ENCODE assay signal across 9 cellular contexts in genomic region chr1:100440075-100440809, GRCh38.
A peak's percentile ranks its signal among the peaks of the same experiment; 100 is the strongest.
DNase-seq lines count a peak whose midpoint lies in the region; ATAC-seq lines count a peak whose summit lies in the region.
"Had no signal": no experiment of that assay in that cellular context is flagged by ENCODE, and none has a peak within 500 bp of the region (broad histone marks: within the 10 kb centered on the region; RNA-seq: fewer than 3 reads in every experiment).

No MANE protein-coding gene starts in this region.

- ATAC-seq in GM18519 (IDR thresholded peaks at IDR 0.05; ENCODE audit: low FRiP score, unreplicated experiment): peak; percentile 50
- ATAC-seq in T-cell (replicated peaks in 1 of 4): peak; percentile 92 to 97 (median 94)
- no peak for ATAC-seq in HG02970 (IDR thresholded peaks at IDR 0.05; ENCODE audit: low FRiP score, unreplicated experiment)
- ATAC-seq in GM21381 (IDR thresholded peaks at IDR 0.05; ENCODE audit: unreplicated experiment): no peak

- CTCF ChIA-PET in T-cell (lab: Charles Lee): interaction anchor here (0.6 to 3.7 kb wide), 14 partner anchors 8 to 87 kb away, joined by 3 to 44 read pairs (median 4); no protein-coding TSS in a partner anchor

- peaks cover 0 to under 1% (median under 1%) of the 10 kb centered on the region in 3 donors for H3K9me3 Mint-ChIP-seq in T-cell
- H3K9me3 Mint-ChIP-seq in activated naive CD8-positive, alpha-beta T cell (ENCODE audit: low read depth): peaks cover under 1% of the 10 kb centered on the region
- H3K9me3 Mint-ChIP-seq: brain had no signal

- DNase-seq in T-cell (peak; percentile 57 to 87 (median 77)), medulla oblongata (ENCODE audit: extremely low spot score) (no peak), occipital lobe (lab: John Stamatoyannopoulos, UW) (no peak)
- peak; percentile 37 to 46 for DNase-seq in stimulated activated CD4-positive, alpha-beta T cell treated with anti-CD3 and anti-CD28 coated beads, Interleukin-15, amount 100 ng/mL, for 1 hour (ENCODE audit: low read depth in 1 of 2, low spot score in 1 of 2)

- H3K36me3 Mint-ChIP-seq in T-cell: peaks cover 47% of the 10 kb centered on the region
- H3K36me3 Mint-ChIP-seq in activated naive CD8-positive, alpha-beta T cell: peaks cover 20% of the 10 kb centered on the region
- H3K36me3 Mint-ChIP-seq: brain had no signal

- peak overlapping the region; percentile 98 to 99 for H3K27ac Mint-ChIP-seq in T-cell
- peak overlapping the region; percentile 86 for H3K27ac Mint-ChIP-seq in activated naive CD8-positive, alpha-beta T cell

- peak overlapping the region; percentile 4 to 59 (median 41) for H3K4me3 Mint-ChIP-seq in T-cell
- H3K4me3 Mint-ChIP-seq in activated naive CD8-positive, alpha-beta T cell: peak overlapping the region; percentile 38
- H3K4me3 Mint-ChIP-seq: brain had no signal

- H3K4me1 Mint-ChIP-seq in T-cell: peaks cover 78 to 80% (median 79%) of the 10 kb centered on the region in 3 donors
- peaks cover 78% of the 10 kb centered on the region for H3K4me1 Mint-ChIP-seq in activated naive CD8-positive, alpha-beta T cell (ENCODE audit: low read depth)

- POLR2A ChIA-PET in T-cell (lab: Charles Lee): interaction anchor here (0.5 to 2.2 kb wide), 19 partner anchors 16 to 372 kb away, joined by 3 to 13 read pairs (median 5); partner anchors contain the start of genes CDC14A (in 1 of the 2) and TRMT13 (in 1 of the 2)

- no peaks in the 10 kb centered on the region for H3K27me3 Mint-ChIP-seq in T-cell
- no peaks in the 10 kb centered on the region for H3K27me3 Mint-ChIP-seq in activated naive CD8-positive, alpha-beta T cell
- H3K27me3 Mint-ChIP-seq: brain had no signal

Comparison
In these comparisons a context has a peak if more than half of its experiments do, and no peak if none do; other contexts are left out.
1. ATAC-seq: peak in GM18519 (single experiment) and T-cell (4 of 4); none in HG02970 (single experiment) and GM21381 (single experiment).
2. DNase-seq: peak in T-cell (34 of 34) and stimulated activated CD4-positive, alpha-beta T cell treated with anti-CD3 and anti-CD28 coated beads, Interleukin-15, amount 100 ng/mL, for 1 hour (2 of 2); none in medulla oblongata (single experiment) and occipital lobe (single experiment).